In genomic region chr11:108432783-108433182, GRCh38 we compare ENCODE assay signal across 23 cellular contexts. TPM values are rescaled to one million over a fixed set of nuclear protein-coding genes. Genes with fewer than 3 reads are reported as not detected.
DNase-seq lines count a peak whose midpoint lies in the region; TF ChIP-seq lines count a peak whose summit lies in the region.
"Had no signal": no experiment of that assay in that cellular context is flagged by ENCODE, and none has a peak within 500 bp of the region (broad histone marks: within the 10 kb centered on the region; RNA-seq: fewer than 3 reads in every experiment).

No MANE protein-coding gene starts in this region.

- H2BK120ac ChIP-seq in trophoblast cell (ENCODE audit: insufficient read depth, low read length, poor library complexity): no peak overlapping the region

- no peak overlapping the region for H3K18ac ChIP-seq in trophoblast cell (ENCODE audit: low read length)

- H3K23ac ChIP-seq in trophoblast cell (ENCODE audit: low read length): no peak overlapping the region

- H3K27me3 Mint-ChIP-seq in glutamatergic neuron (ENCODE audit: unreplicated experiment): no peaks in the 10 kb centered on the region
- H3K27me3 Mint-ChIP-seq: activated B cell treated with CpG ODN at 0.5 μM for 24 hours; activated naive CD8-positive, alpha-beta T cell had no signal

- H3K4me2 ChIP-seq in trophoblast cell (ENCODE audit: low read length) (no peak overlapping the region), PC-9 (no peak overlapping the region)

- no peaks in the 10 kb centered on the region for H3K4me1 Mint-ChIP-seq in glutamatergic neuron (ENCODE audit: low read depth, unreplicated experiment)
- H3K4me1 Mint-ChIP-seq: activated B cell treated with CpG ODN at 0.5 μM for 24 hours had no signal

- H3K4me3 ChIP-seq in fibroblast of mammary gland (ENCODE audit: control insufficient read depth, low read depth, low read length) (no peak overlapping the region), trophoblast cell (ENCODE audit: low read depth, low read length) (no peak overlapping the region), PC-9 (no peak overlapping the region), left ventricle myocardium inferior (no peak overlapping the region)
- H3K4me3 ChIP-seq: dorsolateral prefrontal cortex, heart left ventricle, prostate gland, SJSA1, spleen had no signal

- H3K27me3 ChIP-seq in trophoblast cell (ENCODE audit: insufficient read depth, low read length): no peaks in the 10 kb centered on the region
- H3K27me3 ChIP-seq in PC-9 (ENCODE audit: insufficient read depth, low read depth): no peaks in the 10 kb centered on the region
- no peaks in the 10 kb centered on the region for H3K27me3 ChIP-seq in left ventricle myocardium inferior (ENCODE audit: low read depth)
- H3K27me3 ChIP-seq: dorsolateral prefrontal cortex, heart left ventricle, SJSA1, spleen had no signal

- no peak overlapping the region for H2AK5ac ChIP-seq in trophoblast cell (ENCODE audit: low read length)

- no peak overlapping the region for H3K27ac Mint-ChIP-seq in glutamatergic neuron (ENCODE audit: unreplicated experiment)
- H3K27ac Mint-ChIP-seq: activated B cell treated with CpG ODN at 0.5 μM for 24 hours; activated naive CD8-positive, alpha-beta T cell; activated T-cell treated with anti-CD3 and anti-CD28 coated beads, Interleukin-2, amount 50 U/mL, for 72 hours had no signal

- no peaks in the 10 kb centered on the region for H3K79me1 ChIP-seq in trophoblast cell (ENCODE audit: low read length)

- no peaks in the 10 kb centered on the region for H3K9me2 ChIP-seq in PC-9 (ENCODE audit: insufficient read depth)

- H3K9me3 Mint-ChIP-seq in glutamatergic neuron (ENCODE audit: unreplicated experiment): no peaks in the 10 kb centered on the region
- H3K9me3 Mint-ChIP-seq: activated B cell treated with CpG ODN at 0.5 μM for 24 hours; activated T-cell treated with anti-CD3 and anti-CD28 coated beads, Interleukin-2, amount 50 U/mL, for 72 hours had no signal

- H4K12ac ChIP-seq in trophoblast cell (ENCODE audit: low read depth, low read length): no peak overlapping the region

- TF ChIP-seq CTCF in fibroblast of mammary gland (conservative IDR thresholded peaks at IDR 0.05; ENCODE audit: control insufficient read depth, insufficient read depth, low read depth, low read length) (no peak), PC-9 (conservative IDR thresholded peaks at IDR 0.05) (no peak), glutamatergic neuron (IDR thresholded peaks at IDR 0.05; ENCODE audit: partially characterized antibody, unreplicated experiment) (no peak), left ventricle myocardium inferior (IDR thresholded peaks at IDR 0.05; ENCODE audit: borderline replicate concordance) (no peak)

- H3K4me3 Mint-ChIP-seq in glutamatergic neuron (ENCODE audit: unreplicated experiment): no peak overlapping the region
- H3K4me3 Mint-ChIP-seq: activated B cell treated with CpG ODN at 0.5 μM for 24 hours; activated naive CD8-positive, alpha-beta T cell; activated T-cell treated with anti-CD3 and anti-CD28 coated beads, Interleukin-2, amount 50 U/mL, for 72 hours had no signal

- DNase-seq in ELF-1 (ENCODE audit: low read depth, low spot score): peak; percentile 23
- peak; percentile 77 for DNase-seq in M059J (ENCODE audit: low read depth)
- peak; percentile 15 for DNase-seq in fibroblast of mammary gland (ENCODE audit: low read depth)
- peak; percentile 55 to 87 for DNase-seq in trophoblast cell
- DNase-seq in GDM1 (lab: John Stamatoyannopoulos, UW): no peak
- DNase-seq in PC-9: no peak
- DNase-seq in glutamatergic neuron: no peak
- DNase-seq in left ventricle myocardium inferior: no peak
- DNase-seq: activated B cell treated with CpG ODN at 0.5 μM for 24 hours; activated CD8-positive, alpha-beta memory T cell treated with anti-CD3 and anti-CD28 coated beads for 24 hours; activated T-cell treated with anti-CD3 and anti-CD28 coated beads, Interleukin-2, amount 50 U/mL, for 72 hours; C1 segment of cervical spinal cord; dorsolateral prefrontal cortex; H7; heart left ventricle; NCI-H1092 treated with DMSO at 0.1 percent for 48 hours; NCI-H526 treated with DMSO at 0.1 percent for 48 hours; spleen; stimulated activated CD8-positive, alpha-beta memory T cell treated with anti-CD3 and anti-CD28 coated beads, Interleukin-4, amount 100 ng/mL, for 48 hours; substantia nigra had no signal

- BruUV-seq in PC-9 (replicated peaks; lab: Mats Ljungman, UMichigan): no TSS peak

- no peaks in the 10 kb centered on the region for H3K79me2 ChIP-seq in trophoblast cell (ENCODE audit: control insufficient read depth, insufficient read depth, low read length, poor library complexity)
- no peaks in the 10 kb centered on the region for H3K79me2 ChIP-seq in PC-9 (ENCODE audit: low read depth)

- no peaks in the 10 kb centered on the region for H4K20me1 ChIP-seq in PC-9 (ENCODE audit: insufficient read depth)

- no peak overlapping the region for H3K9ac ChIP-seq in trophoblast cell (ENCODE audit: low read length)

- no peak overlapping the region for H2BK12ac ChIP-seq in trophoblast cell (ENCODE audit: low read length)

- no peak overlapping the region for H2AFZ ChIP-seq in trophoblast cell (ENCODE audit: insufficient read depth, low read length, poor library complexity)
- no peak overlapping the region for H2AFZ ChIP-seq in PC-9

- peaks cover 4% of the 10 kb centered on the region for H3K36me3 Mint-ChIP-seq in glutamatergic neuron (ENCODE audit: unreplicated experiment)

- intact Hi-C loops in PC-9 (cut with micrococcal nuclease; ENCODE audit: unreplicated experiment): no loop called here
- intact Hi-C loops in left ventricle myocardium inferior (cut with micrococcal nuclease): no loop called here

- no peak overlapping the region for H3K4ac ChIP-seq in trophoblast cell (ENCODE audit: low read depth, low read length)

- no peak overlapping the region for H3K27ac ChIP-seq in trophoblast cell (ENCODE audit: low read depth, low read length)
- H3K27ac ChIP-seq in PC-9: no peak overlapping the region
- no peak overlapping the region for H3K27ac ChIP-seq in left ventricle myocardium inferior (replicated peaks)
- H3K27ac ChIP-seq: dorsolateral prefrontal cortex, heart left ventricle, prostate gland, SJSA1, spleen had no signal

- H3K4me1 ChIP-seq in trophoblast cell (ENCODE audit: control insufficient read depth in 1 of 2, insufficient read depth in 2 of 2, low read length in 2 of 2) (no peaks in the 10 kb centered on the region), PC-9 (replicated peaks; ENCODE audit: insufficient read depth) (no peaks in the 10 kb centered on the region), left ventricle myocardium inferior (no peaks in the 10 kb centered on the region)
- H3K4me1 ChIP-seq: heart left ventricle, prostate gland, SJSA1, spleen had no signal

- no peak overlapping the region for H4K91ac ChIP-seq in trophoblast cell (ENCODE audit: low read depth, low read length)

- no peaks in the 10 kb centered on the region for H3K36me3 ChIP-seq in trophoblast cell (ENCODE audit: control insufficient read depth in 1 of 2, insufficient read depth in 2 of 2, low read length in 2 of 2)
- no peaks in the 10 kb centered on the region for H3K36me3 ChIP-seq in PC-9 (ENCODE audit: low read depth)
- H3K36me3 ChIP-seq in left ventricle myocardium inferior: no peaks in the 10 kb centered on the region
- H3K36me3 ChIP-seq: heart left ventricle, prostate gland, SJSA1, spleen had no signal

- no peaks in the 10 kb centered on the region for H3F3A ChIP-seq in PC-9 (ENCODE audit: insufficient read depth, low read depth)

- CTCF ChIA-PET in PC-9 (lab: Charles Lee): no interaction called here

- POLR2A ChIA-PET in PC-9 (lab: Charles Lee; ENCODE audit: unreplicated experiment): no interaction called here

- H3K9me3 ChIP-seq in trophoblast cell (ENCODE audit: insufficient read depth, low read depth, low read length) (no peaks in the 10 kb centered on the region), PC-9 (ENCODE audit: insufficient read depth, low read depth) (peaks cover 7% of the 10 kb centered on the region; the same call in 1 of the 2 replicates), left ventricle myocardium inferior (replicated peaks) (peaks cover 4% of the 10 kb centered on the region)
- H3K9me3 ChIP-seq: prostate gland, SJSA1 had no signal

- H4K8ac ChIP-seq in trophoblast cell (ENCODE audit: low read depth, low read length): no peak overlapping the region

- no peak overlapping the region for H3K14ac ChIP-seq in trophoblast cell (ENCODE audit: low read length)

- H2BK5ac ChIP-seq in trophoblast cell (ENCODE audit: low read depth, low read length, poor library complexity): no peak overlapping the region

RNA-seq across cellular contexts. Expression of gene C11orf65, which starts 34.5 kb away (rescaled TPM):
- 1.9 TPM in 1 of 2 replicates, not detected in the other for total RNA-seq in M059J (2014; rRNA removed; shearing (Covaris generic))
- polyA plus RNA-seq in trophoblast cell (2013): 0.82 and 0.94 TPM in 2 replicates
- 1.7 and 1.9 TPM in 2 replicates for total RNA-seq in PC-9 (2021)
- 0.54 TPM for total RNA-seq in glutamatergic neuron (ENCODE audit: unreplicated experiment)
- total RNA-seq in left ventricle myocardium inferior: 0.36 TPM
- total RNA-seq: SJSA1 had no signal

Comparison
In these comparisons a context has a peak if more than half of its experiments do, and no peak if none do; other contexts are left out.
1. DNase-seq: peak in ELF-1 (single experiment), M059J (single experiment), fibroblast of mammary gland (single experiment) and trophoblast cell (2 of 2); none in GDM1 (single experiment), PC-9 (0 of 2), glutamatergic neuron (single experiment) and left ventricle myocardium inferior (single experiment).